3 cellular contexts compared by ENCODE assay signal in genomic region chr6:116664169-116664568, GRCh38. TPM values are rescaled to one million over a fixed set of nuclear protein-coding genes. Genes with fewer than 3 reads are reported as not detected.
"Had no signal": no experiment of that assay in that cellular context is flagged by ENCODE, and none has a peak within 500 bp of the region (broad histone marks: within the 10 kb centered on the region; RNA-seq: fewer than 3 reads in every experiment).

No MANE protein-coding gene starts in this region.

RNA-seq across cellular contexts. Expression of gene RSPH4A, which starts 47.9 kb away (rescaled TPM):
- total RNA-seq: chondrocyte, esophagus mucosa had no signal
- polyA plus RNA-seq: smooth muscle cell had no signal
